Comparison of ENCODE assay signal across 28 cellular contexts in the genomic region with DNA sequence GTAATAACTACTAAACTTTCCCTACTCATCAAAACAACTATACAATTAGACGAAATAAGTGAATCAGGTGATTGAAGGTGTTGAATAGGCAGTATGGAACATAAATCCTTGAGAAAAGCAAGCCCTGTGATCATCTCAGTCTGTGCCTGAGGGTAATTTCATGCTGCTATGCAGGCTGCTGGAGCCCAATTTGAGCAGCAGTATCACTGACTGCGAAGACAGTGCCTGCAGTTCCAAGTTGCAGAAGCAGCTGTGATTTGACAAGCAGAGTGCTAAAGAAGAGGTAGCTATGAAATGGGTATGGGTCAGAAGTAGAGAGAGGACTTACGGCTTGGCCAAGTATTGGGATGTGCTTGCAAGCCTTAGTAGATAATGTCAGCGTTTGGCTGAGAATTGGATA. TPM values are rescaled to one million over a fixed set of nuclear protein-coding genes. Genes with fewer than 3 reads are reported as not detected.
DNase-seq lines count a peak whose midpoint lies in the region; ATAC-seq and TF ChIP-seq lines count a peak whose summit lies in the region.
"Had no signal": no experiment of that assay in that cellular context is flagged by ENCODE, and none has a peak within 500 bp of the region (broad histone marks: within the 10 kb centered on the region; RNA-seq: fewer than 3 reads in every experiment).

No MANE protein-coding gene starts in this region.

- H3K27ac ChIP-seq in breast epithelium (peak overlapping the region; percentile 50 to 62), mammary epithelial cell (ENCODE audit: insufficient read depth, low read depth, low read length) (no peak overlapping the region), WERI-Rb-1 (no peak overlapping the region)
- H3K27ac ChIP-seq: A549, dorsolateral prefrontal cortex, epithelial cell of prostate, transverse colon had no signal

- peak overlapping the region; percentile 61 for H3K4me2 ChIP-seq in mammary epithelial cell (ENCODE audit: insufficient read depth, low read depth, low read length)
- H3K4me2 ChIP-seq: A549 had no signal

- no peak overlapping the region for H3K9ac ChIP-seq in mammary epithelial cell (ENCODE audit: insufficient read depth, low read length)

- intact Hi-C loops in breast epithelium (cut with DNase I; ENCODE audit: low total_unique reads) (no loop called here), MCF 10A (cut with micrococcal nuclease) (no loop called here), mammary epithelial cell (cut with micrococcal nuclease) (no loop called here)

- H3K4me1 Mint-ChIP-seq in MCF 10A (ENCODE audit: insufficient read depth, unreplicated experiment) (peaks cover 10% of the 10 kb centered on the region), type B pancreatic cell (ENCODE audit: unreplicated experiment) (peaks cover 9% of the 10 kb centered on the region)
- H3K4me1 Mint-ChIP-seq: central memory CD8-positive, alpha-beta T cell; naive thymus-derived CD4-positive, alpha-beta T cell; stimulated activated naive CD8-positive, alpha-beta T cell treated with anti-CD3 and anti-CD28 coated beads, Interleukin-15, amount 100 ng/mL, for 72 hours had no signal

- in situ Hi-C loops in mammary epithelial cell (cut with MboI; ENCODE audit: low sequenced_read_pairs in 2 of 2), result no loop called here

- H3K9me3 Mint-ChIP-seq in MCF 10A (ENCODE audit: unreplicated experiment), result peaks cover 27% of the 10 kb centered on the region
- H3K9me3 Mint-ChIP-seq in type B pancreatic cell, result no peaks in the 10 kb centered on the region

- CTCF ChIA-PET in MCF 10A (lab: Yijun Ruan, JAX), result interaction anchor here (1.0 kb wide), 1 partner anchor 36 kb away, joined by 3 read pairs; no protein-coding TSS in a partner anchor
- CTCF ChIA-PET in mammary epithelial cell (lab: Charles Lee; ENCODE audit: low non-redundant PET), result no interaction called here

- peak overlapping the region; percentile 75 for H2AFZ ChIP-seq in mammary epithelial cell (ENCODE audit: low read depth, low read length)

- BruUV-seq in MCF 10A (replicated peaks; lab: Mats Ljungman, UMichigan) (no TSS peak), mammary epithelial cell (replicated peaks; lab: Mats Ljungman, UMichigan) (no TSS peak)

- H3K4me3 ChIP-seq in breast epithelium (no peak overlapping the region), mammary epithelial cell (replicated peaks in 1 of 3; ENCODE audit: insufficient read depth in 1 of 3, low read depth in 2 of 3, low read length in 3 of 3) (peak overlapping the region in 1 of 3 experiments; percentile 9), WERI-Rb-1 (ENCODE audit: low read depth, low read length) (no peak overlapping the region)
- H3K4me3 ChIP-seq: A549, dorsolateral prefrontal cortex, transverse colon had no signal

- H3K36me3 Mint-ChIP-seq in MCF 10A (ENCODE audit: insufficient read depth, unreplicated experiment), result peaks cover 30% of the 10 kb centered on the region
- peaks cover 14% of the 10 kb centered on the region for H3K36me3 Mint-ChIP-seq in type B pancreatic cell
- H3K36me3 Mint-ChIP-seq: naive thymus-derived CD4-positive, alpha-beta T cell had no signal

- no peak overlapping the region for H3K4me3 Mint-ChIP-seq in MCF 10A (ENCODE audit: unreplicated experiment)
- peak overlapping the region; percentile 4 for H3K4me3 Mint-ChIP-seq in type B pancreatic cell
- H3K4me3 Mint-ChIP-seq: activated naive CD4-positive, alpha-beta T cell treated with anti-CD3 and anti-CD28 coated beads for 36 hours; activated T-cell treated with anti-CD3 and anti-CD28 coated beads, Interleukin-2, amount 50 U/mL, for 72 hours; central memory CD8-positive, alpha-beta T cell; naive thymus-derived CD4-positive, alpha-beta T cell; stimulated activated naive CD8-positive, alpha-beta T cell treated with anti-CD3 and anti-CD28 coated beads, Interleukin-15, amount 100 ng/mL, for 72 hours had no signal

- TF ChIP-seq POLR2A in breast epithelium (IDR thresholded peaks at IDR 0.05), result no peak

- no peak for ATAC-seq in GM19351 (IDR thresholded peaks at IDR 0.05; ENCODE audit: unreplicated experiment)
- ATAC-seq: A549; activated T-cell treated with anti-CD3 and anti-CD28 coated beads, Interleukin-2, amount 50 U/mL, for 72 hours; naive thymus-derived CD4-positive, alpha-beta T cell; stimulated activated naive CD8-positive, alpha-beta T cell treated with anti-CD3 and anti-CD28 coated beads, Interleukin-15, amount 100 ng/mL, for 72 hours had no signal

- H3K36me3 ChIP-seq in breast epithelium (no peaks in the 10 kb centered on the region), mammary epithelial cell (ENCODE audit: insufficient read depth, low read length) (no peaks in the 10 kb centered on the region), WERI-Rb-1 (no peaks in the 10 kb centered on the region)
- H3K36me3 ChIP-seq: BE2C, transverse colon had no signal

- TF ChIP-seq CTCF in breast epithelium (IDR thresholded peaks at IDR 0.05) (no peak), MCF 10A (IDR thresholded peaks at IDR 0.05; ENCODE audit: unreplicated experiment) (no peak), mammary epithelial cell (conservative IDR thresholded peaks at IDR 0.05 in 1 of 2, IDR thresholded peaks at IDR 0.05 in 1 of 2; ENCODE audit: extremely low read depth in 1 of 2, insufficient read depth in 1 of 2, low read depth in 1 of 2, low read length in 2 of 2) (no peak), type B pancreatic cell (conservative IDR thresholded peaks at IDR 0.05) (no peak), WERI-Rb-1 (IDR thresholded peaks at IDR 0.05; ENCODE audit: low read depth, low read length) (no peak)

- H3K4me1 ChIP-seq in breast epithelium, result peaks cover 0 to 5% of the 10 kb centered on the region in 2 donors
- H3K4me1 ChIP-seq in mammary epithelial cell (ENCODE audit: insufficient read depth, low read length), result peaks cover 20% of the 10 kb centered on the region
- H3K4me1 ChIP-seq: A549, BE2C, transverse colon had no signal

- H3K9me3 ChIP-seq in breast epithelium, result no peaks in the 10 kb centered on the region
- H3K9me3 ChIP-seq in mammary epithelial cell (replicated peaks; ENCODE audit: insufficient read depth, low read length), result no peaks in the 10 kb centered on the region
- H3K9me3 ChIP-seq in WERI-Rb-1 (ENCODE audit: severe bottlenecking), result no peaks in the 10 kb centered on the region
- H3K9me3 ChIP-seq: BE2C, transverse colon had no signal

- H3K27me3 ChIP-seq in breast epithelium (no peaks in the 10 kb centered on the region), mammary epithelial cell (ENCODE audit: insufficient read depth, low read length) (no peaks in the 10 kb centered on the region), WERI-Rb-1 (ENCODE audit: insufficient read depth, low read depth, severe bottlenecking) (no peaks in the 10 kb centered on the region)
- H3K27me3 ChIP-seq: dorsolateral prefrontal cortex, transverse colon had no signal

- WGBS in mammary epithelial cell (ENCODE audit: low coverage, missing lambda C conversion rate), result 15% methylated on average over 4 of the region's 4 CpGs

- H3K27me3 Mint-ChIP-seq in MCF 10A (ENCODE audit: insufficient read depth, unreplicated experiment) (no peaks in the 10 kb centered on the region), type B pancreatic cell (no peaks in the 10 kb centered on the region)
- H3K27me3 Mint-ChIP-seq: central memory CD8-positive, alpha-beta T cell; naive thymus-derived CD4-positive, alpha-beta T cell; stimulated activated naive CD8-positive, alpha-beta T cell treated with anti-CD3 and anti-CD28 coated beads, Interleukin-15, amount 100 ng/mL, for 72 hours had no signal

- dilution Hi-C loops in mammary epithelial cell (cut with HindIII; ENCODE audit: low sequenced_read_pairs), result no loop called here

- DNase-seq in breast epithelium (ENCODE audit: low spot score in 2 of 2) (no peak), MCF 10A (ENCODE audit: unreplicated experiment) (no peak), mammary epithelial cell (no peak), iPS-NIHi7 (ENCODE audit: extremely low spot score) (peak; percentile 18), type B pancreatic cell (ENCODE audit: extremely low spot score, unreplicated experiment) (no peak), WERI-Rb-1 (no peak), CD1c-positive myeloid dendritic cell (ENCODE audit: extremely low spot score) (no peak)
- DNase-seq: activated CD4-positive, alpha-beta T cell treated with anti-CD3 and anti-CD28 coated beads for 4 hours; activated naive CD4-positive, alpha-beta T cell treated with anti-CD3 and anti-CD28 coated beads for 36 hours; activated T-cell treated with anti-CD3 and anti-CD28 coated beads, Interleukin-2, amount 50 U/mL, for 72 hours; amygdala; BE2C; hypothalamus; kidney glomerular epithelial cell; naive thymus-derived CD4-positive, alpha-beta T cell; NCI-H1092; NCI-H2171; right cardiac atrium; stimulated activated naive CD8-positive, alpha-beta T cell treated with anti-CD3 and anti-CD28 coated beads, Interleukin-15, amount 100 ng/mL, for 72 hours; transverse colon had no signal

- POLR2A ChIA-PET in MCF 10A (lab: Yijun Ruan, JAX), result interaction anchor here (1.5 to 1.8 kb wide), 2 partner anchors 9 kb away, joined by 3 to 8 read pairs; no protein-coding TSS in a partner anchor

- no peaks in the 10 kb centered on the region for H4K20me1 ChIP-seq in mammary epithelial cell (ENCODE audit: insufficient read depth, low read length)

- H3K79me2 ChIP-seq in mammary epithelial cell (ENCODE audit: insufficient read depth, low read length), result no peaks in the 10 kb centered on the region

- H3K27ac Mint-ChIP-seq in MCF 10A (ENCODE audit: low read depth, unreplicated experiment) (no peak overlapping the region), type B pancreatic cell (no peak overlapping the region)
- H3K27ac Mint-ChIP-seq: activated naive CD4-positive, alpha-beta T cell treated with anti-CD3 and anti-CD28 coated beads for 36 hours; activated T-cell treated with anti-CD3 and anti-CD28 coated beads, Interleukin-2, amount 50 U/mL, for 72 hours; naive thymus-derived CD4-positive, alpha-beta T cell; stimulated activated naive CD8-positive, alpha-beta T cell treated with anti-CD3 and anti-CD28 coated beads, Interleukin-15, amount 100 ng/mL, for 72 hours had no signal

RNA-seq across cellular contexts. Expression of gene PIK3C2G, which starts 22.5 kb away (rescaled TPM):
- total RNA-seq in breast epithelium, result 100 to 1,000 TPM in 1 of 3 donors, 10 to 100 TPM in 1, under 1 TPM in 1; 0.16 to 164 (median 35.1) TPM
- total RNA-seq in MCF 10A (2022), result 10.6 and 15.0 TPM in 2 replicates
- total RNA-seq in mammary epithelial cell, result 10 to 100 TPM in 1 of 2 donors, 1 to 10 TPM in 1; 8.6 to 18.2 TPM
- 1.9 TPM for polyA plus RNA-seq in mammary epithelial cell
- polyA minus RNA-seq in mammary epithelial cell, result 4.8 TPM
- total RNA-seq in type B pancreatic cell (ENCODE audit: low replicate concordance), result 4.6 and 8.4 TPM in 2 replicates
- total RNA-seq: activated naive CD4-positive, alpha-beta T cell treated with anti-CD3 and anti-CD28 coated beads for 36 hours; activated T-cell treated with anti-CD3 and anti-CD28 coated beads, Interleukin-2, amount 50 U/mL, for 72 hours; LHCN-M2; naive thymus-derived CD4-positive, alpha-beta T cell; osteocyte; right cardiac atrium; T-helper 1 cell treated with Interleukin-12 subunit alpha and Interleukin-12 subunit beta and Interleukin-4 antibody, amounts not matched to agents 30 ng/mL and 1 ng/mL, for 36 hours had no signal
- polyA plus RNA-seq: naive thymus-derived CD4-positive, alpha-beta T cell; right cardiac atrium had no signal

Comparison
In these comparisons a context has a peak if more than half of its experiments do, and no peak if none do; other contexts are left out.
1. H3K27ac ChIP-seq: peak in breast epithelium (2 of 2); none in mammary epithelial cell (single experiment) and WERI-Rb-1 (single experiment).